ENCODE assay signal across 8 cellular contexts in the genomic region with DNA sequence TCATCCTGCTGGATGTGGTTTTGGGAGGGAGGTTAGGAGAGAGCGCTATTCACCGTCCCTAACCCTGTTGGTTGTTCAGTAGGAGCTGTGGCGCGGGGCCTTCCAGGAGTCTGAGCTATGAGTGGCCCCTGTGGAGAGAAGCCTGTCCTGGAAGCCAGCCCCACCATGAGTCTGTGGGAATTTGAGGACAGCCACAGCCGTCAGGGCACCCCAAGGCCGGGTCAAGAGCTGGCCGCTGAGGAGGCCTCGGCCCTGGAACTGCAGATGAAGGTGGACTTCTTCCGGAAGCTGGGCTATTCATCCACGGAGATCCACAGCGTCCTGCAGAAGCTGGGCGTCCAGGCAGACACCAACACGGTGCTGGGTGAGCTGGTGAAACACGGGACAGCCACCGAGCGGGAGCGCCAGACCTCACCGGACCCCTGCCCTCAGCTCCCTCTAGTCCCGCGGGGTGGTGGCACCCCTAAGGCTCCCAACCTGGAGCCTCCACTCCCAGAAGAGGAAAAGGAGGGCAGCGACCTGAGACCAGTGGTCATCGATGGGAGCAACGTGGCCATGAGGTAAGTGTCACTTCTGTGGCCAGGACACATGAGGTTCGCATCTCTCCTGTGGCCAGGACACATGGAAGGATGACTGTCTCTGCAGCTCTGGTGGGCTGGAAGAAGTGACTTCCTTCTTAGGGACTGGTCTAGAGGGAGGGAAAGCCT. TPM values are rescaled to one million over a fixed set of nuclear protein-coding genes. Genes with fewer than 3 reads are reported as not detected.
DNase-seq lines count a peak whose midpoint lies in the region; ATAC-seq and TF ChIP-seq lines count a peak whose summit lies in the region.

No MANE protein-coding gene starts in this region.

- intact Hi-C loops in breast epithelium (cut with DNase I; ENCODE audit: low total_unique reads) = no loop called here

- no peak for TF ChIP-seq POLR2A in breast epithelium (IDR thresholded peaks at IDR 0.05)

- DNase-seq in AG10803 (ENCODE audit: low read depth) = no peak
- DNase-seq in breast epithelium (ENCODE audit: low spot score in 2 of 2) = peak in 1 of 2 donors; percentile 46
- DNase-seq in omental fat pad (ENCODE audit: low spot score) = no peak
- DNase-seq in midbrain (lab: John Stamatoyannopoulos, UW) = no peak

- H3K4me3 ChIP-seq in AG10803 (ENCODE audit: low read length) = peak overlapping the region; percentile 84
- H3K4me3 ChIP-seq in breast epithelium = peak overlapping the region; percentile 85 to 93 (median 87)
- H3K4me3 ChIP-seq in mononuclear cell (ENCODE audit: low read length) = peak overlapping the region; percentile 86

- H3K4me1 ChIP-seq in breast epithelium (peaks cover 19 to 58% of the 10 kb centered on the region in 2 donors), mononuclear cell (ENCODE audit: insufficient read depth, low read length) (peaks cover 86% of the 10 kb centered on the region)

- no peaks in the 10 kb centered on the region for H3K9me3 ChIP-seq in KOPT-K1 (ENCODE audit: insufficient read depth, low read length, poor library complexity, severe bottlenecking)
- H3K9me3 ChIP-seq in breast epithelium = no peaks in the 10 kb centered on the region
- no peaks in the 10 kb centered on the region for H3K9me3 ChIP-seq in mononuclear cell (ENCODE audit: low read depth, low read length)

- H3K27ac ChIP-seq in KOPT-K1 (ENCODE audit: low read depth, low read length, poor library complexity, severe bottlenecking) (peak overlapping the region; percentile 72), breast epithelium (peak overlapping the region; percentile 95 to 99)

- H3K27me3 ChIP-seq in breast epithelium = no peaks in the 10 kb centered on the region
- no peaks in the 10 kb centered on the region for H3K27me3 ChIP-seq in mononuclear cell (ENCODE audit: insufficient read depth, low read length)

- TF ChIP-seq CTCF in AG10803 (conservative IDR thresholded peaks at IDR 0.05; ENCODE audit: low read length) = no peak
- TF ChIP-seq CTCF in breast epithelium (IDR thresholded peaks at IDR 0.05) = no peak
- TF ChIP-seq CTCF in omental fat pad (IDR thresholded peaks at IDR 0.05) = no peak

- ATAC-seq in HG03439 (IDR thresholded peaks at IDR 0.05; ENCODE audit: unreplicated experiment) (no peak), omental fat pad (ENCODE audit: low FRiP score) (no peak), GM18511 (IDR thresholded peaks at IDR 0.05; ENCODE audit: unreplicated experiment) (no peak)

- peaks cover 32% of the 10 kb centered on the region for H3K36me3 ChIP-seq in KOPT-K1 (ENCODE audit: insufficient read depth, low read length)
- no peaks in the 10 kb centered on the region for H3K36me3 ChIP-seq in breast epithelium

RNA-seq across cellular contexts. Expression of a gene that starts 1.2 kb away (rescaled TPM):
- 10 to 100 TPM in 2 of 3 donors, 1 to 10 TPM in 1; 5.8 to 82.8 (median 76.7) TPM for total RNA-seq in breast epithelium
- total RNA-seq in mononuclear cell = 160 TPM
- 100 to 1,000 TPM in 1 of 4 donors, 10 to 100 TPM in 2, 1 to 10 TPM in 1; 9.9 to 137 (median 30.4) TPM for total RNA-seq in omental fat pad

RNA-seq across cellular contexts. Expression of a gene that starts 39.0 kb away (rescaled TPM):
- total RNA-seq in breast epithelium (100 to 1,000 TPM in 1 of 3 donors, 10 to 100 TPM in 2; 78.2 to 140 (median 87.2) TPM), mononuclear cell (65.3 TPM), omental fat pad (10 to 100 TPM; 56.2 to 87.2 (median 61.5) TPM)
